Comparison of ENCODE assay signal across 9 cellular contexts in genomic region chr17:64074704-64075484, GRCh38. TPM values are rescaled to one million over a fixed set of nuclear protein-coding genes. Genes with fewer than 3 reads are reported as not detected.
DNase-seq lines count a peak whose midpoint lies in the region; ATAC-seq and TF ChIP-seq lines count a peak whose summit lies in the region.
"Had no signal": no experiment of that assay in that cellular context is flagged by ENCODE, and none has a peak within 500 bp of the region (broad histone marks: within the 10 kb centered on the region; RNA-seq: fewer than 3 reads in every experiment).

No MANE protein-coding gene starts in this region.

- H2AFZ ChIP-seq in mesenchymal stem cell (ENCODE audit: low read depth, low read length), result no peak overlapping the region

- no peak overlapping the region for H3K23ac ChIP-seq in mesenchymal stem cell (ENCODE audit: low read length in 2 of 2)

- POLR2A ChIA-PET in CD4-positive, alpha-beta memory T cell (lab: Charles Lee; ENCODE audit: partially characterized antibody), result interaction anchor here (0.7 to 1.9 kb wide), 4 partner anchors 11 to 54 kb away, joined by 3 to 5 read pairs (median 4); no protein-coding TSS in a partner anchor

- H3K4ac ChIP-seq in mesenchymal stem cell (ENCODE audit: low read depth in 1 of 2, low read length in 2 of 2), result no peak overlapping the region

- no peak overlapping the region for H3K18ac ChIP-seq in mesenchymal stem cell (ENCODE audit: low read depth in 1 of 2, low read length in 2 of 2)

- no peaks in the 10 kb centered on the region for H3K79me1 ChIP-seq in mesenchymal stem cell (replicated peaks; ENCODE audit: low read length, poor library complexity, severe bottlenecking)

- no peak overlapping the region for H2BK12ac ChIP-seq in mesenchymal stem cell (ENCODE audit: low read length in 2 of 2)

- H2BK5ac ChIP-seq in mesenchymal stem cell (ENCODE audit: low read depth, low read length, poor library complexity, severe bottlenecking), result no peak overlapping the region

- peaks cover 0 to 1% of the 10 kb centered on the region in 2 donors for H3K9me3 ChIP-seq in CD4-positive, alpha-beta memory T cell (ENCODE audit: control insufficient read depth in 1 of 2, low read length in 2 of 2)
- H3K9me3 ChIP-seq in adrenal gland (replicated peaks in 1 of 3), result no peaks in the 10 kb centered on the region
- H3K9me3 ChIP-seq in mesenchymal stem cell (ENCODE audit: control insufficient read depth, low read length), result peaks cover 11% of the 10 kb centered on the region

- H3K27me3 ChIP-seq in CD4-positive, alpha-beta memory T cell (ENCODE audit: insufficient read depth, low read length), result no peaks in the 10 kb centered on the region
- H3K27me3 ChIP-seq in adrenal gland (no peaks in the 10 kb centered on the region), mesenchymal stem cell (ENCODE audit: control insufficient read depth in 1 of 2, insufficient read depth in 1 of 2, low read length in 2 of 2) (no peaks in the 10 kb centered on the region), brain microvascular endothelial cell (replicated peaks) (no peaks in the 10 kb centered on the region)
- H3K27me3 ChIP-seq: heart right ventricle had no signal

- peak overlapping the region; percentile 31 for H3K4me2 ChIP-seq in mesenchymal stem cell (ENCODE audit: low read length, poor library complexity, severe bottlenecking)

- no peak for DNase-seq in CD4-positive, alpha-beta memory T cell
- DNase-seq in adrenal gland, result peak in 1 of 7 donors; percentile 46
- DNase-seq in mesenchymal stem cell, result peak; percentile 88
- DNase-seq in NCI-H1436 treated with DMSO at 0.1 percent for 48 hours (lab: John Stamatoyannopoulos, UW), result no peak
- DNase-seq in NCI-H1048 (lab: John Stamatoyannopoulos, UW), result no peak
- no peak for DNase-seq in NCI-H2227 (lab: John Stamatoyannopoulos, UW; ENCODE audit: unreplicated experiment)
- no peak for DNase-seq in brain microvascular endothelial cell
- DNase-seq: heart right ventricle had no signal

- TF ChIP-seq CTCF in adrenal gland (IDR thresholded peaks at IDR 0.05), result no peak
- no peak for TF ChIP-seq CTCF in brain microvascular endothelial cell (IDR thresholded peaks at IDR 0.05; ENCODE audit: low read depth, low read length, missing control alignments)

- no peak overlapping the region for H2BK120ac ChIP-seq in mesenchymal stem cell (ENCODE audit: low read depth, low read length)

- no peak overlapping the region for H3K27ac ChIP-seq in CD4-positive, alpha-beta memory T cell (ENCODE audit: low read depth, low read length)
- H3K27ac ChIP-seq in adrenal gland (peak overlapping the region in 4 of 5 donors; percentile 1 to 68 (median 36)), mesenchymal stem cell (ENCODE audit: low read length, poor library complexity, severe bottlenecking) (peak overlapping the region; percentile 72), brain microvascular endothelial cell (no peak overlapping the region)

- H3K27ac Mint-ChIP-seq in CD4-positive, alpha-beta memory T cell, result peak overlapping the region in 5 of 7 donors; percentile 15 to 82 (median 79)

- intact Hi-C loops in CD4-positive, alpha-beta memory T cell (cut with micrococcal nuclease), result no loop called here
- intact Hi-C loops in adrenal gland (cut with DNase I), result no loop called here

- no peak overlapping the region for H3K4me3 ChIP-seq in CD4-positive, alpha-beta memory T cell (ENCODE audit: low read length in 2 of 2)
- H3K4me3 ChIP-seq in adrenal gland, result no peak overlapping the region
- H3K4me3 ChIP-seq in mesenchymal stem cell (ENCODE audit: insufficient read depth in 1 of 2, low read depth in 1 of 2, low read length in 2 of 2), result no peak overlapping the region
- no peak overlapping the region for H3K4me3 ChIP-seq in brain microvascular endothelial cell (ENCODE audit: low read depth, low read length)
- H3K4me3 ChIP-seq: heart right ventricle had no signal

- peaks cover 10 to 45% (median 31%) of the 10 kb centered on the region in 4 donors for H3K4me1 Mint-ChIP-seq in CD4-positive, alpha-beta memory T cell

- H3K9ac ChIP-seq in mesenchymal stem cell (ENCODE audit: low read length), result no peak overlapping the region

- H3K36me3 ChIP-seq in CD4-positive, alpha-beta memory T cell (ENCODE audit: insufficient read depth, low read length), result peaks cover 56% of the 10 kb centered on the region
- peaks cover 0 to 72% of the 10 kb centered on the region in 2 donors for H3K36me3 ChIP-seq in adrenal gland (replicated peaks in 1 of 2)
- H3K36me3 ChIP-seq in mesenchymal stem cell (ENCODE audit: control insufficient read depth in 1 of 2, insufficient read depth in 2 of 2, low read depth in 1 of 2, low read length in 2 of 2), result peaks cover 16 to 67% of the 10 kb centered on the region in 2 experiments
- H3K36me3 ChIP-seq in brain microvascular endothelial cell (replicated peaks), result peaks cover 6% of the 10 kb centered on the region

- H3K27me3 Mint-ChIP-seq in CD4-positive, alpha-beta memory T cell, result no peaks in the 10 kb centered on the region

- peak; percentile 9 for ATAC-seq in HG03108 (IDR thresholded peaks at IDR 0.05; ENCODE audit: unreplicated experiment)

- H4K8ac ChIP-seq in mesenchymal stem cell (ENCODE audit: low read length), result no peak overlapping the region

- 73 to 81% (median 80%) methylated on average over 7 of the region's 7 CpGs for WGBS in adrenal gland, 4 donors
- WGBS in mesenchymal stem cell, result 98% methylated on average over 7 of the region's 7 CpGs

- peaks cover 18% of the 10 kb centered on the region for H3K4me1 ChIP-seq in CD4-positive, alpha-beta memory T cell (ENCODE audit: insufficient read depth, low read length)
- peaks cover 0 to 11% of the 10 kb centered on the region in 2 donors for H3K4me1 ChIP-seq in adrenal gland (replicated peaks in 1 of 2)
- H3K4me1 ChIP-seq in mesenchymal stem cell (ENCODE audit: control insufficient read depth, insufficient read depth, low read depth, low read length), result peaks cover 8% of the 10 kb centered on the region

- H2AK5ac ChIP-seq in mesenchymal stem cell (ENCODE audit: low read length, severe bottlenecking), result no peak overlapping the region

- peaks cover 4 to 13% (median 5%) of the 10 kb centered on the region in 8 donors for H3K9me3 Mint-ChIP-seq in CD4-positive, alpha-beta memory T cell

- H3K14ac ChIP-seq in mesenchymal stem cell (ENCODE audit: low read length in 2 of 2), result no peak overlapping the region

- H3K36me3 Mint-ChIP-seq in CD4-positive, alpha-beta memory T cell, result peaks cover 80 to 84% of the 10 kb centered on the region in 2 donors

- CTCF ChIA-PET in CD4-positive, alpha-beta memory T cell (lab: Charles Lee; ENCODE audit: partially characterized antibody), result interaction anchor here (0.9 to 2.7 kb wide), 10 partner anchors 9 to 156 kb away, joined by 3 to 9 read pairs (median 3); partner anchors contain the start of genes ERN1 and GH1

- no peak for TF ChIP-seq POLR2A in adrenal gland (IDR thresholded peaks at IDR 0.05)

- H4K91ac ChIP-seq in mesenchymal stem cell (ENCODE audit: low read length), result no peak overlapping the region

- in situ Hi-C loops in brain microvascular endothelial cell (cut with HindIII; ENCODE audit: low pct_ligation_motif_present, low sequenced_read_pairs), result no loop called here

- no peak overlapping the region for H3K4me3 Mint-ChIP-seq in CD4-positive, alpha-beta memory T cell

- H2BK15ac ChIP-seq in mesenchymal stem cell (ENCODE audit: low read depth, poor library complexity, severe bottlenecking), result no peak overlapping the region

RNA-seq across cellular contexts. Expression of gene ICAM2, which starts 54.5 kb away (rescaled TPM):
- total RNA-seq in CD4-positive, alpha-beta memory T cell, result 100 to 1,000 TPM; 150 to 158 TPM
- 100 to 1,000 TPM; 411 to 591 TPM for polyA plus RNA-seq in CD4-positive, alpha-beta memory T cell
- 10 to 100 TPM; 16.6 to 42.2 (median 20.9) TPM for total RNA-seq in adrenal gland
- polyA plus RNA-seq in adrenal gland, result 10 to 100 TPM in 2 of 3 donors, 1 to 10 TPM in 1; 9.6 to 40.5 (median 35.0) TPM
- polyA plus RNA-seq in mesenchymal stem cell (2013, experiment 1 of 2), result 0.08 TPM
- 0.11 TPM for polyA plus RNA-seq in mesenchymal stem cell (2013, experiment 2 of 2)

RNA-seq across cellular contexts. Expression of gene ERN1, which starts 55.0 kb away (rescaled TPM):
- total RNA-seq in CD4-positive, alpha-beta memory T cell, result 100 to 1,000 TPM; 163 to 172 TPM
- 100 to 1,000 TPM in 1 of 2 donors, 10 to 100 TPM in 1; 47.9 to 124 TPM for polyA plus RNA-seq in CD4-positive, alpha-beta memory T cell
- total RNA-seq in adrenal gland, result 100 to 1,000 TPM in 5 of 8 donors, 10 to 100 TPM in 3; 47.7 to 205 (median 122) TPM
- 10 to 100 TPM; 31.9 to 52.4 (median 32.6) TPM for polyA plus RNA-seq in adrenal gland
- 2.8 TPM for polyA plus RNA-seq in mesenchymal stem cell (2013, experiment 1 of 2)
- polyA plus RNA-seq in mesenchymal stem cell (2013, experiment 2 of 2), result 3.3 TPM

Comparison
In these comparisons a context has a peak if more than half of its experiments do, and no peak if none do; other contexts are left out.
1. H3K27ac ChIP-seq: peak in adrenal gland (4 of 5) and mesenchymal stem cell (single experiment); none in CD4-positive, alpha-beta memory T cell (single experiment) and brain microvascular endothelial cell (single experiment).